In the genomic region with DNA sequence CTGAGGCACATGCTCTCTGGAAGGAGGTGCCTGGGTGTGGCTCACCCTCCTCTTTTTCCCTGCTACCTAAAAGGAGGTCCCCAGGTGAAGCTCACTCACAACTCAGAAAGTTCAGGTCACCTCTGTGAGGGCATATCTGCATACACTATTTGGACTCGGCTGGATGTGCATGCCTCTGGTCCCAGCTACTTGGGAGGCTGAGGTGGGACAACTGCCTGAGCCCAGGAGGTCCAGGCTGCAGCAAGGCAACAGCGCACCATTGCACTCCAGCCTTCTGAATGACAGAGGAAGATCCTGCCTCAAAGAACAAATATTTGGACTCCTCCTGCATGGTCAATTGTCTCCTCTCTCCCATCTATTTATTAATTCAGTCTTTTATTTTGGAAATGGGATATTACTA, we compare ENCODE assay signal across 1 cellular context.
TF ChIP-seq lines count a peak whose summit lies in the region.

No MANE protein-coding gene starts in this region.

TF ChIP-seq in H1, 55 proteins besides CTCF, POLR2A, EP300 and RAD21:
- TF ChIP-seq SIX5 (IDR thresholded peaks at IDR 0.05; ENCODE audit: low read depth, low read length) (no peak), POLR2AphosphoS5 (IDR thresholded peaks at IDR 0.05; ENCODE audit: low read depth, low read length) (peak; percentile 62; the same call in 1 of the 2 replicates), EZH2 (IDR thresholded peaks at IDR 0.05; ENCODE audit: low read depth, low read length, severe bottlenecking) (no peak)
